Comparison of ENCODE assay signal across 10 cellular contexts in the genomic region with DNA sequence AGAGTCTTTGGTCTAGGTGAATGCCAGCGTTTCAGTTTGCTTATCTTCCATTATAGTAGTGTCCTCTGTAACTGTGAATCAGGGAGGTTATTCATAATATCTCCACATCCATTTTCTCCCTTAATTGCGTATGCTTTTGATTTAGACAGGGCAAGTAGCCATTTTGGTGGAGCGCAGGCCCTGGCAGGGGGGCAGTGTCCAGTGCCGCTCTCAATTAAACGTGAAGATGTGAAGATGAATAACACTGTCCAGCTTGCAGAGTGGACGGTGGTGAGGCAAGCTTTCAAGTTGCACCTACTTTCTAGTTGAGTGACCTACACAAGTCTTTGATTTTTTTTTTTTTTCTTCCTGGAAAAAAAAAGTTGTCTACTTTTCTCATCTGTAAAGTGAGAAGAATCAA. TPM values are rescaled to one million over a fixed set of nuclear protein-coding genes. Genes with fewer than 3 reads are reported as not detected.
DNase-seq lines count a peak whose midpoint lies in the region; ATAC-seq, FAIRE-seq and TF ChIP-seq lines count a peak whose summit lies in the region.
"Had no signal": no experiment of that assay in that cellular context is flagged by ENCODE, and none has a peak within 500 bp of the region (broad histone marks: within the 10 kb centered on the region; RNA-seq: fewer than 3 reads in every experiment).

No MANE protein-coding gene starts in this region.

- peaks cover 84% of the 10 kb centered on the region for H3K4me1 Mint-ChIP-seq in dendritic cell treated with granulocyte-macrophage colony-stimulating factor and Interleukin-4, amounts not matched to agents 40 ng/mL and 50 ng/mL, for 4 days (ENCODE audit: low read depth)
- H3K4me1 Mint-ChIP-seq in naive thymus-derived CD8-positive, alpha-beta T cell = peaks cover 49 to 87% (median 77%) of the 10 kb centered on the region in 4 donors

- peak overlapping the region; percentile 12; the same call in 1 of the 3 replicates for H3K4me3 ChIP-seq in A549
- H3K4me3 ChIP-seq in OCI-LY1 (ENCODE audit: low read depth, low read length, poor library complexity, severe bottlenecking) = no peak overlapping the region

- H3K9me3 Mint-ChIP-seq in dendritic cell treated with granulocyte-macrophage colony-stimulating factor and Interleukin-4, amounts not matched to agents 40 ng/mL and 50 ng/mL, for 4 days = no peaks in the 10 kb centered on the region
- no peaks in the 10 kb centered on the region for H3K9me3 Mint-ChIP-seq in naive thymus-derived CD8-positive, alpha-beta T cell

- H3K4me2 ChIP-seq in A549 (peak overlapping the region; percentile 93), OCI-LY1 (ENCODE audit: low read length) (peak overlapping the region; percentile 59; the same call in 1 of the 2 replicates)

- H3K36me3 Mint-ChIP-seq in dendritic cell treated with granulocyte-macrophage colony-stimulating factor and Interleukin-4, amounts not matched to agents 40 ng/mL and 50 ng/mL, for 4 days (ENCODE audit: low read depth) = peaks cover 57% of the 10 kb centered on the region
- H3K36me3 Mint-ChIP-seq in naive thymus-derived CD8-positive, alpha-beta T cell = peaks cover 0 to 11% (median 2%) of the 10 kb centered on the region in 3 donors

- H3K4me1 ChIP-seq in A549 (peaks cover 80% of the 10 kb centered on the region), OCI-LY1 (ENCODE audit: insufficient read depth, low read length, severe bottlenecking) (peaks cover 81% of the 10 kb centered on the region)

- H3K4me3 Mint-ChIP-seq in dendritic cell treated with granulocyte-macrophage colony-stimulating factor and Interleukin-4, amounts not matched to agents 40 ng/mL and 50 ng/mL, for 4 days = peak overlapping the region; percentile 44
- peak overlapping the region in 9 of 10 donors; percentile 80 to 99 (median 98) for H3K4me3 Mint-ChIP-seq in naive thymus-derived CD8-positive, alpha-beta T cell

- POLR2A ChIA-PET in A549 (lab: Yijun Ruan, JAX) = interaction anchor here (0.7 to 0.9 kb wide), 2 partner anchors 44 to 45 kb away, joined by 3 read pairs; no protein-coding TSS in a partner anchor
- POLR2A ChIA-PET in naive thymus-derived CD8-positive, alpha-beta T cell (lab: Charles Lee) = interaction anchor here (0.6 to 37.5 kb wide), 9 partner anchors 3 to 271 kb away, joined by 3 to 914 read pairs (median 18); partner anchors contain the start of gene TSPAN14

- 75% methylated on average over 6 of the region's 6 CpGs for WGBS in A549 (ENCODE audit: missing lambda C conversion rate)

- H3K27ac Mint-ChIP-seq in dendritic cell treated with granulocyte-macrophage colony-stimulating factor and Interleukin-4, amounts not matched to agents 40 ng/mL and 50 ng/mL, for 4 days = peak overlapping the region; percentile 91
- H3K27ac Mint-ChIP-seq in naive thymus-derived CD8-positive, alpha-beta T cell = peak overlapping the region; percentile 91 to 100 (median 97)

- no peak for TF ChIP-seq RAD21 in A549 (conservative IDR thresholded peaks at IDR 0.05 in 1 of 2, IDR thresholded peaks at IDR 0.05 in 1 of 2)

- peak overlapping the region; percentile 11; the same call in 1 of the 2 replicates for H3K9ac ChIP-seq in OCI-LY1 (ENCODE audit: low read length)

- H3K36me3 ChIP-seq in OCI-LY1 (ENCODE audit: insufficient read depth, low read length) = no peaks in the 10 kb centered on the region

- CTCF ChIA-PET in A549 (lab: Yijun Ruan, JAX) = interaction anchor here (1.1 to 38.6 kb wide), 4 partner anchors 9 to 47 kb away, joined by 4 to 928 read pairs (median 28); no protein-coding TSS in a partner anchor

- no peaks in the 10 kb centered on the region for H3K27me3 ChIP-seq in OCI-LY1 (ENCODE audit: insufficient read depth, low read length)

- no peaks in the 10 kb centered on the region for H3K9me2 ChIP-seq in OCI-LY1 (ENCODE audit: low read depth, low read length)

- intact Hi-C loops in dendritic cell treated with granulocyte-macrophage colony-stimulating factor and Interleukin-4, amounts not matched to agents 40 ng/mL and 50 ng/mL, for 4 days (cut with micrococcal nuclease) = no loop called here

- no peaks in the 10 kb centered on the region for H3K9me3 ChIP-seq in A549
- H3K9me3 ChIP-seq in OCI-LY1 (ENCODE audit: low read length) = no peaks in the 10 kb centered on the region

- H3K79me2 ChIP-seq in OCI-LY1 (ENCODE audit: insufficient read depth, low read length) = peaks cover 67% of the 10 kb centered on the region

- no peaks in the 10 kb centered on the region for H4K20me1 ChIP-seq in OCI-LY1 (ENCODE audit: insufficient read depth, low read length)

- no peak for DNase-seq in A549 (ENCODE audit: low read depth in 1 of 2, low spot score in 1 of 2)
- no peak for DNase-seq in naive thymus-derived CD8-positive, alpha-beta T cell
- no peak for DNase-seq in stimulated activated CD4-positive, alpha-beta T cell treated with anti-CD3 and anti-CD28 coated beads, Interleukin-4, amount 100 ng/mL, for 4 hours
- DNase-seq in NCI-H2107 (lab: John Stamatoyannopoulos, UW) = no peak
- DNase-seq: cortex of kidney, NCI-H1930 had no signal

- H2AFZ ChIP-seq in OCI-LY1 (ENCODE audit: low read length) = no peak overlapping the region

- H3K27ac ChIP-seq in A549 = peak overlapping the region; percentile 59 to 100
- H3K27ac ChIP-seq in OCI-LY1 (ENCODE audit: low read depth, low read length, poor library complexity, severe bottlenecking) = peak overlapping the region; percentile 97

- TF ChIP-seq POLR2A in A549 (IDR thresholded peaks at IDR 0.05; ENCODE audit: low read length) (no peak), GM18505 (IDR thresholded peaks at IDR 0.05; ENCODE audit: borderline replicate concordance, extremely low read depth, insufficient read depth, insufficient read length) (no peak)

- ATAC-seq in A549 = no peak
- no peak for ATAC-seq in naive thymus-derived CD8-positive, alpha-beta T cell
- no peak for ATAC-seq in GM18505 (IDR thresholded peaks at IDR 0.05; ENCODE audit: unreplicated experiment)
- no peak for ATAC-seq in GM19452 (IDR thresholded peaks at IDR 0.05; ENCODE audit: unreplicated experiment)

- peaks cover 3% of the 10 kb centered on the region; the same call in 1 of the 2 replicates for H3F3A ChIP-seq in OCI-LY1 (ENCODE audit: insufficient read depth, low read length)

- TF ChIP-seq EP300 in A549 (IDR thresholded peaks at IDR 0.05) = no peak

- no peaks in the 10 kb centered on the region for H3K27me3 Mint-ChIP-seq in dendritic cell treated with granulocyte-macrophage colony-stimulating factor and Interleukin-4, amounts not matched to agents 40 ng/mL and 50 ng/mL, for 4 days
- no peaks in the 10 kb centered on the region for H3K27me3 Mint-ChIP-seq in naive thymus-derived CD8-positive, alpha-beta T cell

- TF ChIP-seq CTCF in A549 (IDR thresholded peaks at IDR 0.05) (no peak), OCI-LY1 (IDR thresholded peaks at IDR 0.05; ENCODE audit: low read length) (no peak)

- no peak for FAIRE-seq in A549 (lab: Jason Lieb, UNC)

TF ChIP-seq in A549, 52 proteins besides CTCF, POLR2A, EP300 and RAD21:
- no peak for TF ChIP-seq CBX2 (IDR thresholded peaks at IDR 0.05; ENCODE audit: borderline replicate concordance, low read depth)
- no peak for TF ChIP-seq ATOH8 (CRISPR knock-in tag; IDR thresholded peaks at IDR 0.05; ENCODE audit: low read depth)
- TF ChIP-seq FOSB (CRISPR knock-in tag; IDR thresholded peaks at IDR 0.05) = no peak
- no peak for TF ChIP-seq HDAC2 (IDR thresholded peaks at IDR 0.05)
- no peak for TF ChIP-seq MAFK (IDR thresholded peaks at IDR 0.05; ENCODE audit: partially characterized antibody)
- no peak for TF ChIP-seq BCL3 (IDR thresholded peaks at IDR 0.05)

RNA-seq across cellular contexts. Expression of gene TSPAN14, which starts 4.5 kb away (rescaled TPM):
- polyA plus RNA-seq in A549 (2011; rRNA removed) = 87.0 and 97.1 TPM in 2 replicates
- 119 and 152 TPM in 2 replicates for polyA plus RNA-seq in A549 (2012; cell fraction: cytosol; rRNA removed)
- 147 and 164 TPM in 2 replicates for polyA plus RNA-seq in A549 (2012; cell fraction: nucleus; rRNA removed)
- polyA plus RNA-seq in A549 (2017; fragmentation: RNase III; extraction: RNeasy Plus Mini Kit Qiagen cat#74134 plus additional on column Dnase treatment) = 101 to 124 TPM (median 121 TPM) in 3 replicates
- polyA minus RNA-seq in A549 (2011; rRNA and poly(A)+ RNA removed) = 68.4 and 91.9 TPM in 2 replicates
- total RNA-seq in naive thymus-derived CD8-positive, alpha-beta T cell = 100 to 1,000 TPM; 163 to 165 TPM
- 100 to 1,000 TPM; 152 to 293 (median 155) TPM for polyA plus RNA-seq in naive thymus-derived CD8-positive, alpha-beta T cell

RNA-seq across cellular contexts. Expression of gene PRXL2A, which starts 50.3 kb away (rescaled TPM):
- polyA plus RNA-seq in A549 (2011; rRNA removed) = 47.6 and 59.3 TPM in 2 replicates
- polyA plus RNA-seq in A549 (2012; cell fraction: cytosol; rRNA removed) = 18.2 and 20.7 TPM in 2 replicates
- 4.5 and 5.5 TPM in 2 replicates for polyA plus RNA-seq in A549 (2012; cell fraction: nucleus; rRNA removed)
- polyA plus RNA-seq in A549 (2017; fragmentation: RNase III; extraction: RNeasy Plus Mini Kit Qiagen cat#74134 plus additional on column Dnase treatment) = 40.6 to 55.0 TPM (median 47.7 TPM) in 3 replicates
- polyA minus RNA-seq in A549 (2011; rRNA and poly(A)+ RNA removed) = 8.9 and 9.1 TPM in 2 replicates
- total RNA-seq in naive thymus-derived CD8-positive, alpha-beta T cell = 10 to 100 TPM; 10.2 to 11.6 TPM
- 10 to 100 TPM; 13.8 to 21.3 (median 16.1) TPM for polyA plus RNA-seq in naive thymus-derived CD8-positive, alpha-beta T cell
